ENCODE assay signal across 11 cellular contexts in genomic region chr3:54988302-54989022, GRCh38.
DNase-seq lines count a peak whose midpoint lies in the region; ATAC-seq and TF ChIP-seq lines count a peak whose summit lies in the region.
"Had no signal": no experiment of that assay in that cellular context is flagged by ENCODE, and none has a peak within 500 bp of the region (broad histone marks: within the 10 kb centered on the region; RNA-seq: fewer than 3 reads in every experiment).

No MANE protein-coding gene starts in this region.

- no peak overlapping the region for H3K27ac Mint-ChIP-seq in naive thymus-derived CD4-positive, alpha-beta T cell
- H3K27ac Mint-ChIP-seq: endodermal cell had no signal

- no peak overlapping the region for H3K4me3 Mint-ChIP-seq in naive thymus-derived CD4-positive, alpha-beta T cell
- H3K4me3 Mint-ChIP-seq: activated T-cell treated with anti-CD3 and anti-CD28 coated beads, Interleukin-2, amount 50 U/mL, for 4 hours; endodermal cell had no signal

- peak in 1 of 2 experiments; percentile 34 for DNase-seq in HL-60 (ENCODE audit: low read depth in 1 of 2, low spot score in 1 of 2)
- DNase-seq in amniotic stem cell (lab: John Stamatoyannopoulos, UW) = peak; percentile 17
- DNase-seq in hepatocyte (ENCODE audit: low spot score) = peak; percentile 82
- no peak for DNase-seq in naive thymus-derived CD4-positive, alpha-beta T cell
- DNase-seq: activated T-cell treated with anti-CD3 and anti-CD28 coated beads, Interleukin-2, amount 50 U/mL, for 4 hours; endodermal cell; NCI-H187 treated with DMSO at 0.1 percent for 48 hours had no signal

- POLR2A ChIA-PET in naive thymus-derived CD4-positive, alpha-beta T cell (lab: Charles Lee) = no interaction called here

- H3K79me2 ChIP-seq in hepatocyte = no peaks in the 10 kb centered on the region

- no peak overlapping the region for H3K9ac ChIP-seq in subcutaneous abdominal adipose tissue (ENCODE audit: low read length in 5 of 5)

- no peak for ATAC-seq in GM21576 (IDR thresholded peaks at IDR 0.05; ENCODE audit: unreplicated experiment)
- no peak for ATAC-seq in HG03565 (IDR thresholded peaks at IDR 0.05; ENCODE audit: unreplicated experiment)
- ATAC-seq in naive thymus-derived CD4-positive, alpha-beta T cell = no peak
- ATAC-seq in HG03460 (IDR thresholded peaks at IDR 0.05; ENCODE audit: unreplicated experiment) = no peak
- ATAC-seq: activated T-cell treated with anti-CD3 and anti-CD28 coated beads, Interleukin-2, amount 50 U/mL, for 4 hours had no signal

- H3K9me2 ChIP-seq in hepatocyte (replicated peaks; ENCODE audit: insufficient read depth) = no peaks in the 10 kb centered on the region

- H3K9me3 ChIP-seq in hepatocyte (ENCODE audit: low read depth) (no peaks in the 10 kb centered on the region), subcutaneous abdominal adipose tissue (ENCODE audit: control insufficient read depth in 5 of 5, low read length in 5 of 5) (no peaks in the 10 kb centered on the region)
- H3K9me3 ChIP-seq in naive thymus-derived CD4-positive, alpha-beta T cell (ENCODE audit: control insufficient read depth in 2 of 3, low read length in 3 of 3) = no peaks in the 10 kb centered on the region

- peaks cover 32% of the 10 kb centered on the region for H3K4me1 ChIP-seq in hepatocyte (ENCODE audit: insufficient read depth)
- peaks cover 5 to 42% (median 21%) of the 10 kb centered on the region in 5 donors for H3K4me1 ChIP-seq in subcutaneous abdominal adipose tissue (ENCODE audit: control insufficient read depth in 5 of 5, insufficient read depth in 5 of 5, low read length in 5 of 5)
- H3K4me1 ChIP-seq in naive thymus-derived CD4-positive, alpha-beta T cell (ENCODE audit: control insufficient read depth in 2 of 2, insufficient read depth in 2 of 2, low read length in 2 of 2) = no peaks in the 10 kb centered on the region

- intact Hi-C loops in naive thymus-derived CD4-positive, alpha-beta T cell (cut with micrococcal nuclease) = no loop called here

- H3K36me3 ChIP-seq in hepatocyte (replicated peaks; ENCODE audit: insufficient read depth, low read depth) = no peaks in the 10 kb centered on the region
- H3K36me3 ChIP-seq in subcutaneous abdominal adipose tissue (ENCODE audit: control insufficient read depth in 5 of 5, insufficient read depth in 5 of 5, low read length in 5 of 5) = no peaks in the 10 kb centered on the region
- no peaks in the 10 kb centered on the region for H3K36me3 ChIP-seq in naive thymus-derived CD4-positive, alpha-beta T cell (ENCODE audit: control insufficient read depth in 2 of 3, insufficient read depth in 3 of 3, low read length in 3 of 3)

- peaks cover 0 to 8% (median 4%) of the 10 kb centered on the region in 11 donors for H3K9me3 Mint-ChIP-seq in naive thymus-derived CD4-positive, alpha-beta T cell
- H3K9me3 Mint-ChIP-seq: endodermal cell had no signal

- H3K4me3 ChIP-seq in HL-60 (replicated peaks; ENCODE audit: insufficient read depth, low read length) (no peak overlapping the region), hepatocyte (no peak overlapping the region), subcutaneous abdominal adipose tissue (ENCODE audit: low read depth in 1 of 5, low read length in 5 of 5) (peak overlapping the region in 2 of 5 donors; percentile 21 to 29)
- no peak overlapping the region for H3K4me3 ChIP-seq in naive thymus-derived CD4-positive, alpha-beta T cell (ENCODE audit: low read length)

- no peaks in the 10 kb centered on the region for H3K4me1 Mint-ChIP-seq in naive thymus-derived CD4-positive, alpha-beta T cell

- WGBS in hepatocyte (ENCODE audit: low lambda C conversion rate, missing lambda C conversion rate) = 52% methylated on average over 5 of the region's 5 CpGs

- no peak overlapping the region for H2AFZ ChIP-seq in hepatocyte

- peaks cover 0 to 13% (median 0%) of the 10 kb centered on the region in 5 donors for H3K27me3 Mint-ChIP-seq in naive thymus-derived CD4-positive, alpha-beta T cell

- peak overlapping the region; percentile 12 for H3K4me2 ChIP-seq in hepatocyte

- H3K27me3 ChIP-seq in HL-60 (ENCODE audit: insufficient read depth, poor library complexity, severe bottlenecking) = no peaks in the 10 kb centered on the region
- H3K27me3 ChIP-seq in hepatocyte = no peaks in the 10 kb centered on the region
- H3K27me3 ChIP-seq in subcutaneous abdominal adipose tissue (ENCODE audit: control insufficient read depth in 5 of 5, insufficient read depth in 4 of 5, low read length in 5 of 5) = no peaks in the 10 kb centered on the region
- H3K27me3 ChIP-seq in naive thymus-derived CD4-positive, alpha-beta T cell (ENCODE audit: control insufficient read depth in 2 of 2, insufficient read depth in 2 of 2, low read length in 2 of 2) = no peaks in the 10 kb centered on the region

- no peaks in the 10 kb centered on the region for H3K36me3 Mint-ChIP-seq in naive thymus-derived CD4-positive, alpha-beta T cell

- H4K20me1 ChIP-seq in hepatocyte (ENCODE audit: insufficient read depth, poor library complexity, severe bottlenecking) = no peaks in the 10 kb centered on the region

- CTCF ChIA-PET in naive thymus-derived CD4-positive, alpha-beta T cell (lab: Charles Lee) = no interaction called here

- TF ChIP-seq CTCF in HL-60 (IDR thresholded peaks at IDR 0.05; ENCODE audit: insufficient read depth, low read length) (no peak), hepatocyte (IDR thresholded peaks at IDR 0.05; ENCODE audit: poor library complexity) (no peak)

- H3K27ac ChIP-seq in HL-60 (replicated peaks) (peak overlapping the region; percentile 19; the same call in 1 of the 2 replicates), hepatocyte (peak overlapping the region; percentile 60), subcutaneous abdominal adipose tissue (ENCODE audit: low read depth, low read length) (peak overlapping the region; percentile 11)
- H3K27ac ChIP-seq in naive thymus-derived CD4-positive, alpha-beta T cell (ENCODE audit: low read depth, low read length) = no peak overlapping the region

Comparison
In these comparisons a context has a peak if more than half of its experiments do, and no peak if none do; other contexts are left out.
1. DNase-seq: peak in amniotic stem cell (single experiment) and hepatocyte (single experiment); none in naive thymus-derived CD4-positive, alpha-beta T cell (0 of 9).